ENCODE assay signal across 10 cellular contexts in genomic region chr12:53218551-53219114, GRCh38. TPM values are rescaled to one million over a fixed set of nuclear protein-coding genes. Genes with fewer than 3 reads are reported as not detected.
DNase-seq lines count a peak whose midpoint lies in the region; ATAC-seq and TF ChIP-seq lines count a peak whose summit lies in the region.
"Had no signal": no experiment of that assay in that cellular context is flagged by ENCODE, and none has a peak within 500 bp of the region (broad histone marks: within the 10 kb centered on the region; RNA-seq: fewer than 3 reads in every experiment).

No MANE protein-coding gene starts in this region.

- WGBS in lung, 2 donors = 42 to 71% methylated on average over 25 of the region's 25 CpGs
- WGBS in upper lobe of left lung, 2 donors = 32 to 44% methylated on average over 5 to 20 of the region's 25 CpGs

- peak; percentile 30 for DNase-seq in activated naive CD4-positive, alpha-beta T cell treated with anti-CD3 and anti-CD28 coated beads, Interleukin-2, amount 10 ng/mL, durations not matched to agents 7 days and 5 days
- DNase-seq in activated naive CD4-positive, alpha-beta T cell treated with Interleukin-2 at 50 U/mL for 16 hours = no peak
- DNase-seq in central memory CD8-positive, alpha-beta T cell (ENCODE audit: low spot score in 2 of 2) = no peak
- no peak for DNase-seq in lung (ENCODE audit: low spot score)
- DNase-seq in upper lobe of left lung = peak in 1 of 2 donors; percentile 83
- DNase-seq in hippocampal formation (lab: John Stamatoyannopoulos, UW) = no peak
- no peak for DNase-seq in NCI-H2196 (lab: John Stamatoyannopoulos, UW; ENCODE audit: unreplicated experiment)
- DNase-seq: DMS 273 treated with DMSO at 0.1 percent for 48 hours, T-helper 9 cell had no signal

- peaks cover 0 to 42% of the 10 kb centered on the region in 2 donors for H3K4me1 ChIP-seq in lung (ENCODE audit: control insufficient read depth in 2 of 2, insufficient read depth in 2 of 2, low read length in 2 of 2)
- peaks cover 73 to 99% (median 77%) of the 10 kb centered on the region in 4 donors for H3K4me1 ChIP-seq in upper lobe of left lung

- H3K27ac ChIP-seq in lung (ENCODE audit: low read depth in 1 of 2, low read length in 1 of 2) (peak overlapping the region; percentile 62 to 91), upper lobe of left lung (peak overlapping the region; percentile 98 to 100 (median 99))

- TF ChIP-seq CTCF in lung (IDR thresholded peaks at IDR 0.05; ENCODE audit: control extremely low read depth, extremely low read depth) (no peak), upper lobe of left lung (IDR thresholded peaks at IDR 0.05) (no peak)

- H3K27me3 ChIP-seq in lung (ENCODE audit: control insufficient read depth, insufficient read depth) = no peaks in the 10 kb centered on the region
- H3K27me3 ChIP-seq in upper lobe of left lung = no peaks in the 10 kb centered on the region

- no peak for ATAC-seq in central memory CD8-positive, alpha-beta T cell (replicated peaks; ENCODE audit: extremely low read depth, poor library complexity, severe bottlenecking)
- ATAC-seq in lung (ENCODE audit: insufficient read depth, low FRiP score) (no peak), upper lobe of left lung (ENCODE audit: low FRiP score in 2 of 2) (no peak), GM21390 (IDR thresholded peaks at IDR 0.05; ENCODE audit: unreplicated experiment) (no peak)

- H3K4me3 Mint-ChIP-seq in activated naive CD4-positive, alpha-beta T cell treated with anti-CD3 and anti-CD28 coated beads, Interleukin-2, amount 10 ng/mL, durations not matched to agents 7 days and 5 days = peak overlapping the region; percentile 99
- H3K4me3 Mint-ChIP-seq in central memory CD8-positive, alpha-beta T cell = peak overlapping the region; percentile 97

- peaks cover 0 to 3% of the 10 kb centered on the region in 2 donors for H3K36me3 ChIP-seq in lung (ENCODE audit: control insufficient read depth in 2 of 2, insufficient read depth in 2 of 2, low read length in 2 of 2)
- peaks cover 0 to 20% (median 15%) of the 10 kb centered on the region in 4 donors for H3K36me3 ChIP-seq in upper lobe of left lung

- H3K4me1 Mint-ChIP-seq in activated naive CD4-positive, alpha-beta T cell treated with anti-CD3 and anti-CD28 coated beads, Interleukin-2, amount 10 ng/mL, durations not matched to agents 7 days and 5 days = peaks cover 82% of the 10 kb centered on the region
- H3K4me1 Mint-ChIP-seq in central memory CD8-positive, alpha-beta T cell = peaks cover 89% of the 10 kb centered on the region

- CTCF ChIA-PET in activated naive CD4-positive, alpha-beta T cell treated with anti-CD3 and anti-CD28 coated beads, Interleukin-2, amount 10 ng/mL, durations not matched to agents 7 days and 5 days (lab: Charles Lee) = interaction anchor here (0.9 to 13.8 kb wide), 6 partner anchors 10 to 104 kb away, joined by 3 to 250 read pairs (median 56); partner anchors contain the start of genes AAAS and ESPL1

- H3K9me3 ChIP-seq in lung (ENCODE audit: control insufficient read depth in 2 of 2, insufficient read depth in 1 of 2, low read length in 1 of 2) = no peaks in the 10 kb centered on the region
- H3K9me3 ChIP-seq in upper lobe of left lung = no peaks in the 10 kb centered on the region

- peaks cover 43% of the 10 kb centered on the region for H3K36me3 Mint-ChIP-seq in activated naive CD4-positive, alpha-beta T cell treated with anti-CD3 and anti-CD28 coated beads, Interleukin-2, amount 10 ng/mL, durations not matched to agents 7 days and 5 days
- peaks cover 13% of the 10 kb centered on the region for H3K36me3 Mint-ChIP-seq in central memory CD8-positive, alpha-beta T cell (ENCODE audit: insufficient read depth)

- H3K27ac Mint-ChIP-seq in activated naive CD4-positive, alpha-beta T cell treated with anti-CD3 and anti-CD28 coated beads, Interleukin-2, amount 10 ng/mL, durations not matched to agents 7 days and 5 days = peak overlapping the region; percentile 95
- peak overlapping the region; percentile 91 for H3K27ac Mint-ChIP-seq in central memory CD8-positive, alpha-beta T cell (ENCODE audit: low read depth)

- peak overlapping the region; percentile 60 for H3K4me3 ChIP-seq in lung
- peak overlapping the region in 3 of 4 donors; percentile 62 to 83 (median 77) for H3K4me3 ChIP-seq in upper lobe of left lung

- H3K9me3 Mint-ChIP-seq in activated naive CD4-positive, alpha-beta T cell treated with anti-CD3 and anti-CD28 coated beads, Interleukin-2, amount 10 ng/mL, durations not matched to agents 7 days and 5 days = no peaks in the 10 kb centered on the region
- no peaks in the 10 kb centered on the region for H3K9me3 Mint-ChIP-seq in central memory CD8-positive, alpha-beta T cell

- no peak for TF ChIP-seq EP300 in upper lobe of left lung (IDR thresholded peaks at IDR 0.05)

- no peak for TF ChIP-seq POLR2A in upper lobe of left lung (IDR thresholded peaks at IDR 0.05)

- no peaks in the 10 kb centered on the region for H3K27me3 Mint-ChIP-seq in activated naive CD4-positive, alpha-beta T cell treated with anti-CD3 and anti-CD28 coated beads, Interleukin-2, amount 10 ng/mL, durations not matched to agents 7 days and 5 days
- H3K27me3 Mint-ChIP-seq in central memory CD8-positive, alpha-beta T cell = no peaks in the 10 kb centered on the region

RNA-seq across cellular contexts. Expression of gene ITGB7, which starts 11.6 kb away (rescaled TPM):
- total RNA-seq in lung (1 to 10 TPM; 2.3 to 7.9 TPM), upper lobe of left lung (10 to 100 TPM in 1 of 6 donors, 1 to 10 TPM in 5; 3.1 to 12.9 (median 4.7) TPM)
- polyA plus RNA-seq in lung = 1 to 10 TPM; 3.9 to 6.1 TPM

RNA-seq across cellular contexts. Expression of gene RARG, which starts 13.4 kb away (rescaled TPM):
- total RNA-seq in lung (10 to 100 TPM; 27.8 to 29.7 TPM), upper lobe of left lung (10 to 100 TPM; 21.2 to 43.0 (median 32.1) TPM)
- 10 to 100 TPM; 12.0 to 14.2 TPM for polyA plus RNA-seq in lung

RNA-seq across cellular contexts. Expression of gene CSAD, which starts 37.9 kb away (rescaled TPM):
- total RNA-seq in lung (10 to 100 TPM; 30.1 to 48.8 TPM), upper lobe of left lung (100 to 1,000 TPM in 1 of 6 donors, 10 to 100 TPM in 5; 19.8 to 164 (median 28.6) TPM)
- 10 to 100 TPM; 21.7 to 36.5 TPM for polyA plus RNA-seq in lung

RNA-seq across cellular contexts. Expression of gene ZNF740, which starts 38.1 kb away (rescaled TPM):
- total RNA-seq in lung (10 to 100 TPM; 28.0 to 37.4 TPM), upper lobe of left lung (10 to 100 TPM in 5 of 6 donors, 1 to 10 TPM in 1; 9.6 to 52.4 (median 24.0) TPM)
- 1 to 10 TPM; 7.8 to 8.6 TPM for polyA plus RNA-seq in lung

RNA-seq across cellular contexts. Expression of gene ESPL1, which starts 49.5 kb away (rescaled TPM):
- total RNA-seq in lung (1 to 10 TPM; 2.0 to 6.7 TPM), upper lobe of left lung (1 to 10 TPM; 1.5 to 5.3 (median 2.1) TPM)
- under 1 TPM; 0.77 to 0.97 TPM for polyA plus RNA-seq in lung
